Comparison of ENCODE assay signal across 32 cellular contexts in genomic region chr2:241851325-241852115, GRCh38. TPM values are rescaled to one million over a fixed set of nuclear protein-coding genes. Genes with fewer than 3 reads are reported as not detected.
DNase-seq lines count a peak whose midpoint lies in the region; ATAC-seq and TF ChIP-seq lines count a peak whose summit lies in the region.
"Had no signal": no experiment of that assay in that cellular context is flagged by ENCODE, and none has a peak within 500 bp of the region (broad histone marks: within the 10 kb centered on the region; RNA-seq: fewer than 3 reads in every experiment).

No MANE protein-coding gene starts in this region.

- CTCF ChIA-PET in naive thymus-derived CD4-positive, alpha-beta T cell (lab: Charles Lee), result no interaction called here

- H3K27me3 ChIP-seq in left ventricle myocardium inferior (ENCODE audit: low read depth) (no peaks in the 10 kb centered on the region), stomach (peaks cover 0 to 25% (median 0%) of the 10 kb centered on the region in 3 donors)
- H3K27me3 ChIP-seq in naive thymus-derived CD4-positive, alpha-beta T cell (ENCODE audit: control insufficient read depth in 2 of 2, insufficient read depth in 2 of 2, low read length in 2 of 2), result no peaks in the 10 kb centered on the region
- H3K27me3 ChIP-seq: colonic mucosa, MG63 had no signal

- intact Hi-C loops in Right ventricle myocardium inferior (cut with DNase I) (no loop called here), left ventricle myocardium inferior (cut with micrococcal nuclease) (no loop called here), stomach (cut with DNase I; ENCODE audit: low total_unique reads) (no loop called here)
- intact Hi-C loops in naive thymus-derived CD4-positive, alpha-beta T cell (cut with micrococcal nuclease), result no loop called here

- no peak for TF ChIP-seq EP300 in stomach (IDR thresholded peaks at IDR 0.05)

- H3K36me3 ChIP-seq in left ventricle myocardium inferior (no peaks in the 10 kb centered on the region), stomach (no peaks in the 10 kb centered on the region)
- H3K36me3 ChIP-seq in naive thymus-derived CD4-positive, alpha-beta T cell (ENCODE audit: control insufficient read depth in 2 of 3, insufficient read depth in 3 of 3, low read length in 3 of 3), result no peaks in the 10 kb centered on the region
- H3K36me3 ChIP-seq: colonic mucosa, MG63, SJCRH30 had no signal

- H3K4me3 Mint-ChIP-seq in naive thymus-derived CD4-positive, alpha-beta T cell, result no peak overlapping the region
- H3K4me3 Mint-ChIP-seq: activated B cell treated with CpG ODN at 0.5 μM for 24 hours; activated naive CD8-positive, alpha-beta T cell; stimulated activated naive B cell treated with anti-CD40 and anti-IgM and Interleukin-4, amounts not matched to agents 10 μg/mL and 1 μg/mL and 100 μg/mL, for 72 hours; T-cell had no signal

- no peak for TF ChIP-seq POLR2A in stomach (IDR thresholded peaks at IDR 0.05)

- DNase-seq in Right ventricle myocardium inferior (ENCODE audit: missing footprints) (peak; percentile 48), left ventricle myocardium inferior (no peak), GM13977 (ENCODE audit: low spot score) (peak; percentile 22), islet precursor cell (peak; percentile 43), stomach (peak; percentile 20), NCI-H1105 (lab: John Stamatoyannopoulos, UW) (no peak)
- DNase-seq in naive thymus-derived CD4-positive, alpha-beta T cell, result no peak
- DNase-seq: activated B cell treated with CpG ODN at 0.5 μM for 24 hours; activated CD4-positive, alpha-beta T cell treated with anti-CD3 and anti-CD28 coated beads, Interleukin-2, amount 50 U/mL, for 1 hour; colonic mucosa; DMS53; effector memory CD4-positive, alpha-beta T cell; KBM-7; mesendoderm; MG63; NCI-H1436 treated with DMSO at 0.1 percent for 48 hours; NCI-H2107; NCI-H774; SJCRH30; stimulated activated CD4-positive, alpha-beta T cell treated with anti-CD3 and anti-CD28 coated beads, Interleukin-4, amount 100 ng/mL, for 4 hours; stimulated activated naive B cell treated with anti-CD40 and anti-IgM and Interleukin-4, amounts not matched to agents 10 μg/mL and 1 μg/mL and 100 μg/mL, for 72 hours had no signal

- H3K4me3 ChIP-seq in left ventricle myocardium inferior (no peak overlapping the region), stomach (no peak overlapping the region)
- H3K4me3 ChIP-seq in naive thymus-derived CD4-positive, alpha-beta T cell (ENCODE audit: low read length), result no peak overlapping the region
- H3K4me3 ChIP-seq: A549, colonic mucosa, MG63, SJCRH30 had no signal

- H3K27ac Mint-ChIP-seq in naive thymus-derived CD4-positive, alpha-beta T cell, result no peak overlapping the region
- H3K27ac Mint-ChIP-seq: activated B cell treated with CpG ODN at 0.5 μM for 24 hours; activated naive CD8-positive, alpha-beta T cell; stimulated activated naive B cell treated with anti-CD40 and anti-IgM and Interleukin-4, amounts not matched to agents 10 μg/mL and 1 μg/mL and 100 μg/mL, for 72 hours; T-cell had no signal

- H3K27ac ChIP-seq in left ventricle myocardium inferior (replicated peaks), result no peak overlapping the region
- no peak overlapping the region for H3K27ac ChIP-seq in stomach
- H3K27ac ChIP-seq in naive thymus-derived CD4-positive, alpha-beta T cell (ENCODE audit: low read depth, low read length), result no peak overlapping the region
- H3K27ac ChIP-seq: A549, colonic mucosa, SJCRH30 had no signal

- peaks cover 17% of the 10 kb centered on the region for H3K4me1 ChIP-seq in left ventricle myocardium inferior
- peaks cover 0 to 13% (median 4%) of the 10 kb centered on the region in 4 donors for H3K4me1 ChIP-seq in stomach
- peaks cover 0 to 5% of the 10 kb centered on the region in 2 donors for H3K4me1 ChIP-seq in naive thymus-derived CD4-positive, alpha-beta T cell (ENCODE audit: control insufficient read depth in 2 of 2, insufficient read depth in 2 of 2, low read length in 2 of 2)
- H3K4me1 ChIP-seq: A549, colonic mucosa had no signal

- no peak for ATAC-seq in Right ventricle myocardium inferior
- no peak for ATAC-seq in HG02678 (IDR thresholded peaks at IDR 0.05; ENCODE audit: unreplicated experiment)
- ATAC-seq in naive thymus-derived CD4-positive, alpha-beta T cell, result no peak
- ATAC-seq: stimulated activated naive B cell treated with anti-CD40 and anti-IgM and Interleukin-4, amounts not matched to agents 10 μg/mL and 1 μg/mL and 100 μg/mL, for 72 hours; T-cell had no signal

- peaks cover 0 to 2% (median 0%) of the 10 kb centered on the region in 5 donors for H3K27me3 Mint-ChIP-seq in naive thymus-derived CD4-positive, alpha-beta T cell
- H3K27me3 Mint-ChIP-seq: activated B cell treated with CpG ODN at 0.5 μM for 24 hours had no signal

- H3K4me1 Mint-ChIP-seq in naive thymus-derived CD4-positive, alpha-beta T cell, result peaks cover 0 to 6% (median 1%) of the 10 kb centered on the region in 7 donors
- H3K4me1 Mint-ChIP-seq: activated B cell treated with CpG ODN at 0.5 μM for 24 hours had no signal

- no peaks in the 10 kb centered on the region for H3K36me3 Mint-ChIP-seq in naive thymus-derived CD4-positive, alpha-beta T cell
- H3K36me3 Mint-ChIP-seq: activated naive CD8-positive, alpha-beta T cell; T-cell had no signal

- H3K9me3 ChIP-seq in left ventricle myocardium inferior (replicated peaks) (no peaks in the 10 kb centered on the region), stomach (no peaks in the 10 kb centered on the region)
- no peaks in the 10 kb centered on the region for H3K9me3 ChIP-seq in naive thymus-derived CD4-positive, alpha-beta T cell (ENCODE audit: control insufficient read depth in 2 of 3, low read length in 3 of 3)
- H3K9me3 ChIP-seq: A549, colonic mucosa, MG63, SJCRH30 had no signal

- POLR2A ChIA-PET in naive thymus-derived CD4-positive, alpha-beta T cell (lab: Charles Lee), result no interaction called here

- 88 to 92% (median 88%) methylated on average over 17 to 26 of the region's 26 CpGs for WGBS in stomach, 5 donors

- H3K9me3 Mint-ChIP-seq in naive thymus-derived CD4-positive, alpha-beta T cell, result no peaks in the 10 kb centered on the region
- H3K9me3 Mint-ChIP-seq: activated B cell treated with CpG ODN at 0.5 μM for 24 hours; stimulated activated naive B cell treated with anti-CD40 and anti-IgM and Interleukin-4, amounts not matched to agents 10 μg/mL and 1 μg/mL and 100 μg/mL, for 72 hours; T-cell had no signal

- no peak for TF ChIP-seq CTCF in left ventricle myocardium inferior (IDR thresholded peaks at IDR 0.05; ENCODE audit: borderline replicate concordance)
- TF ChIP-seq CTCF in GM13977 (IDR thresholded peaks at IDR 0.05; ENCODE audit: extremely low read depth, insufficient read depth, missing control alignments), result no peak
- no peak for TF ChIP-seq CTCF in stomach (IDR thresholded peaks at IDR 0.05)

- in situ Hi-C loops in GM13977 (cut with MboI; ENCODE audit: low pct_unique_long_range_greater_than_20kb, low sequenced_read_pairs, unreplicated experiment), result no loop called here

RNA-seq across cellular contexts. Expression of gene PDCD1, which starts 7.2 kb away (rescaled TPM):
- total RNA-seq in Right ventricle myocardium inferior, result 1.2 TPM
- 3.3 TPM for total RNA-seq in left ventricle myocardium inferior
- 1 to 10 TPM in 1 of 5 donors, under 1 TPM in 1, not detected in 3; 0.18 to 2.2 TPM for total RNA-seq in stomach
- under 1 TPM; 0.31 to 0.76 (median 0.60) TPM for polyA plus RNA-seq in stomach
- 1 to 10 TPM in 2 of 5 experiments, under 1 TPM in 1, not detected in 2; 0.56 to 9.4 (median 1.1) TPM for total RNA-seq in naive thymus-derived CD4-positive, alpha-beta T cell
- polyA plus RNA-seq in naive thymus-derived CD4-positive, alpha-beta T cell, result under 1 TPM; 0.24 to 0.85 TPM
- total RNA-seq: fibroblast of villous mesenchyme, G401, myocyte, osteocyte had no signal
- polyA plus RNA-seq: A549, aorta, BJ had no signal

RNA-seq across cellular contexts. Expression of gene RTP5, which starts 18.0 kb away (rescaled TPM):
- total RNA-seq in Right ventricle myocardium inferior (not detected), left ventricle myocardium inferior (not detected), stomach (under 1 TPM in 1 of 5 donors, not detected in 4; 0.43 TPM)
- polyA plus RNA-seq in stomach, result under 1 TPM in 1 of 3 donors, not detected in 2; 0.10 TPM
- total RNA-seq in naive thymus-derived CD4-positive, alpha-beta T cell, result under 1 TPM in 1 of 5 experiments, not detected in 4; 0.54 TPM
- not detected for polyA plus RNA-seq in naive thymus-derived CD4-positive, alpha-beta T cell
- total RNA-seq: activated B cell treated with CpG ODN at 0.5 μM for 24 hours, aorta, colonic mucosa, fibroblast of villous mesenchyme, G401, left lobe of liver, osteocyte, SJCRH30 had no signal
- polyA plus RNA-seq: A549, aorta, BJ had no signal

RNA-seq across cellular contexts. Expression of gene NEU4, which starts 42.5 kb away (rescaled TPM):
- 0.30 TPM for total RNA-seq in Right ventricle myocardium inferior
- not detected for total RNA-seq in left ventricle myocardium inferior
- 100 to 1,000 TPM in 1 of 5 donors, not detected in 4; 415 TPM for total RNA-seq in stomach
- under 1 TPM in 1 of 3 donors, not detected in 2; 0.08 TPM for polyA plus RNA-seq in stomach
- total RNA-seq in naive thymus-derived CD4-positive, alpha-beta T cell, result 10 to 100 TPM in 1 of 5 experiments, 1 to 10 TPM in 2, not detected in 2; 1.1 to 13.9 (median 1.2) TPM
- polyA plus RNA-seq in naive thymus-derived CD4-positive, alpha-beta T cell, result not detected
- total RNA-seq: fibroblast of villous mesenchyme, G401, osteocyte had no signal
- polyA plus RNA-seq: BJ had no signal

Comparison
In these comparisons a context has a peak if more than half of its experiments do, and no peak if none do; other contexts are left out.
1. DNase-seq: peak in Right ventricle myocardium inferior (single experiment), GM13977 (single experiment), islet precursor cell (single experiment) and stomach (single experiment); none in left ventricle myocardium inferior (single experiment), NCI-H1105 (single experiment) and naive thymus-derived CD4-positive, alpha-beta T cell (0 of 9).